1 cellular context compared by ENCODE assay signal in the genomic region with DNA sequence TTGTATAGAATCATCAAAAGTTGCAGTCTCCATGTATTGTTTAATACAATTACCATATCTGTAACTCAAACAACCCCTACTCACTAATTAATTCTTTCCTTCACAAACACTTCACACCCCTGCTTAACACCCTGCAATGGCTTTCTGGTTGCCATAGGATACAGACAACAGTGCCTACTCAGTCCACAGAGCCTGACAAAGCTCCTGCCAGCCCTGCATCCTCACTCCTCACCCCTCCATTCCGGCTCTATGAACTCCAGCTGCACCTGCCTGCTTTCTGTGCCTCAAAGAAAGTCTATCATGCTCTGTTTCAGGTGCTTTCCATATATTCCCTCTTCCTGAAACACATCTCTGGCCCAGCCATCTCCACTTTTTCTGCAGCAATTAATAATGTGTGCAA.
TF ChIP-seq lines count a peak whose summit lies in the region.

No MANE protein-coding gene starts in this region.

TF ChIP-seq in K562, 482 proteins besides CTCF, POLR2A, EP300 and RAD21 (continued from another document):
- no peak for TF ChIP-seq EP400 (IDR thresholded peaks at IDR 0.05)
- TF ChIP-seq RFX1 (IDR thresholded peaks at IDR 0.05), result peak; percentile 28; the same call in 1 of the 2 replicates
TF ChIP-seq in K562: peak in this region for 1.
